ENCODE assay signal across 19 cellular contexts in genomic region chr7:7607010-7607409, GRCh38.
"Had no signal": no experiment of that assay in that cellular context is flagged by ENCODE, and none has a peak within 500 bp of the region (broad histone marks: within the 10 kb centered on the region; RNA-seq: fewer than 3 reads in every experiment).

No MANE protein-coding gene starts in this region.

- H3K27ac ChIP-seq: dorsolateral prefrontal cortex, left ventricle myocardium inferior, lower lobe of right lung, psoas muscle, right lobe of liver, suprapubic skin, upper lobe of left lung had no signal

- H3K4me1 ChIP-seq: left ventricle myocardium inferior, lower lobe of right lung, psoas muscle, right lobe of liver, suprapubic skin, upper lobe of left lung had no signal

- ATAC-seq: left cardiac atrium; lower lobe of right lung; naive thymus-derived CD8-positive, alpha-beta T cell; right lobe of liver; stimulated activated naive CD8-positive, alpha-beta T cell treated with anti-CD3 and anti-CD28 coated beads, Interleukin-15, amount 100 ng/mL, for 72 hours had no signal

- DNase-seq: dorsolateral prefrontal cortex; effector CD4-positive, alpha-beta T cell; hypothalamus; left cardiac atrium; left ventricle myocardium inferior; lower lobe of right lung; naive thymus-derived CD8-positive, alpha-beta T cell; nephron progenitor cell; nucleus accumbens; psoas muscle; retina; right lobe of liver; small intestine; stimulated activated CD4-positive, alpha-beta T cell treated with anti-CD3 and anti-CD28 coated beads, Interleukin-15, amount 100 ng/mL, for 24 hours; stimulated activated CD4-positive, alpha-beta T cell treated with anti-CD3 and anti-CD28 coated beads, Interleukin-2, amount 100 ng/mL, for 48 hours; stimulated activated naive CD4-positive, alpha-beta T cell; stimulated activated naive CD8-positive, alpha-beta T cell treated with anti-CD3 and anti-CD28 coated beads, Interleukin-15, amount 100 ng/mL, for 72 hours; upper lobe of left lung had no signal

- H3K4me1 Mint-ChIP-seq: naive thymus-derived CD8-positive, alpha-beta T cell; nephron progenitor cell had no signal

- H3K9me3 Mint-ChIP-seq: naive thymus-derived CD8-positive, alpha-beta T cell; stimulated activated naive CD8-positive, alpha-beta T cell treated with anti-CD3 and anti-CD28 coated beads, Interleukin-15, amount 100 ng/mL, for 72 hours had no signal

- H3K9me3 ChIP-seq: left ventricle myocardium inferior, lower lobe of right lung, psoas muscle, right lobe of liver, suprapubic skin, upper lobe of left lung had no signal

- H3K27ac Mint-ChIP-seq: nephron progenitor cell; stimulated activated naive CD8-positive, alpha-beta T cell treated with anti-CD3 and anti-CD28 coated beads, Interleukin-15, amount 100 ng/mL, for 72 hours had no signal

- H3K27me3 ChIP-seq: dorsolateral prefrontal cortex, right lobe of liver, suprapubic skin, upper lobe of left lung had no signal

- H3K4me3 Mint-ChIP-seq: naive thymus-derived CD8-positive, alpha-beta T cell; nephron progenitor cell; stimulated activated naive CD8-positive, alpha-beta T cell treated with anti-CD3 and anti-CD28 coated beads, Interleukin-15, amount 100 ng/mL, for 72 hours had no signal

- H3K4me3 ChIP-seq: dorsolateral prefrontal cortex, left ventricle myocardium inferior, lower lobe of right lung, psoas muscle, right lobe of liver, suprapubic skin, upper lobe of left lung had no signal
